21 cellular contexts compared by ENCODE assay signal in the genomic region with DNA sequence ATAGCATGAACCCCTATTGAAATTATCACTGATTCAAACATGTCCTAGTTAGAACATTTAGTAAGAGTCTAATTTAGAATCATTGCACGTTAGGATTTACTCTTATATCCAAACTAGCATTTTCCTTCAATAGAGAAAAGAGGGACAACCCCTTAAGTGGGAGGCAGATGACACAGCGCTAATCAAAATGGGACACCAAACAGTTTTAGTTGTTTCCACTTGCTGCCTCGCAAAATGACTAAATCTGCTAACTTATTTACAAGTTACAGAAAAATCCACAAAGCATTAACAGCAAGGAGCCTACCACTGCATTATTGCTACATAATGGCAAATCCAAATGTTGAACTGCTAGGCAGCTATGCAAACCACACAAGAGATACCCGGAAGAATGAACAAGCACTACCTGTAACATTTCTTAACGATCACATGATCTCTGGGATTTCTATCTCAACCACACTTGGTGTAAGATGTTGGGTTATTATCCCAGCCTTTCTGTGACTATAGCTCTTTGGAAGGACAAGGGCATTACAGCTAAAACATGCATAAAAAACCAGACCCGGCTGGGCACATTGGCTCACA.
DNase-seq lines count a peak whose midpoint lies in the region; ATAC-seq and TF ChIP-seq lines count a peak whose summit lies in the region.
"Had no signal": no experiment of that assay in that cellular context is flagged by ENCODE, and none has a peak within 500 bp of the region (broad histone marks: within the 10 kb centered on the region; RNA-seq: fewer than 3 reads in every experiment).

No MANE protein-coding gene starts in this region.

- peak overlapping the region; percentile 46 for H3K27ac Mint-ChIP-seq in T-helper 1 cell treated with Interleukin-12 subunit alpha and Interleukin-12 subunit beta and Interleukin-4 antibody, amounts not matched to agents 30 μg/mL and 1 μg/mL, for 36 hours
- peak overlapping the region; percentile 4 for H3K27ac Mint-ChIP-seq in dendritic cell treated with granulocyte-macrophage colony-stimulating factor and Interleukin-4, amounts not matched to agents 40 ng/mL and 50 ng/mL, for 4 days

- 74% methylated on average over 5 of the region's 6 CpGs for WGBS in mammary epithelial cell (ENCODE audit: low coverage, missing lambda C conversion rate)

- H3K9ac ChIP-seq in mammary epithelial cell (ENCODE audit: insufficient read depth, low read length): no peak overlapping the region

- H2AFZ ChIP-seq in mammary epithelial cell (ENCODE audit: low read depth, low read length): no peak overlapping the region

- no peaks in the 10 kb centered on the region for H3K4me1 ChIP-seq in mammary epithelial cell (ENCODE audit: insufficient read depth, low read length)
- peaks cover 7 to 10% of the 10 kb centered on the region in 2 donors for H3K4me1 ChIP-seq in breast epithelium
- H3K4me1 ChIP-seq: right lobe of liver had no signal

- H3K4me3 Mint-ChIP-seq in T-helper 1 cell treated with Interleukin-12 subunit alpha and Interleukin-12 subunit beta and Interleukin-4 antibody, amounts not matched to agents 30 μg/mL and 1 μg/mL, for 36 hours: peak overlapping the region; percentile 16
- H3K4me3 Mint-ChIP-seq in dendritic cell treated with granulocyte-macrophage colony-stimulating factor and Interleukin-4, amounts not matched to agents 40 ng/mL and 50 ng/mL, for 4 days: no peak overlapping the region

- no peak for TF ChIP-seq POLR2A in breast epithelium (IDR thresholded peaks at IDR 0.05)

- H3K4me3 ChIP-seq in mammary epithelial cell (replicated peaks in 1 of 3; ENCODE audit: insufficient read depth in 1 of 3, low read depth in 2 of 3, low read length in 3 of 3) (no peak overlapping the region), breast epithelium (no peak overlapping the region)
- H3K4me3 ChIP-seq: lung, MG63, ovary, right lobe of liver had no signal

- H3K4me2 ChIP-seq in mammary epithelial cell (ENCODE audit: insufficient read depth, low read depth, low read length): no peak overlapping the region

- H3K27me3 ChIP-seq in mammary epithelial cell (ENCODE audit: insufficient read depth, low read length) (no peaks in the 10 kb centered on the region), breast epithelium (no peaks in the 10 kb centered on the region)
- H3K27me3 ChIP-seq: ovary, right lobe of liver had no signal

- H3K36me3 ChIP-seq in mammary epithelial cell (ENCODE audit: insufficient read depth, low read length) (no peaks in the 10 kb centered on the region), breast epithelium (no peaks in the 10 kb centered on the region)
- H3K36me3 ChIP-seq: MG63, ovary, right lobe of liver had no signal

- dilution Hi-C loops in mammary epithelial cell (cut with HindIII; ENCODE audit: low sequenced_read_pairs): no loop called here

- H3K79me2 ChIP-seq in mammary epithelial cell (ENCODE audit: insufficient read depth, low read length): no peaks in the 10 kb centered on the region

- CTCF ChIA-PET in mammary epithelial cell (lab: Charles Lee; ENCODE audit: low non-redundant PET): no interaction called here

- no peak for TF ChIP-seq CTCF in mammary epithelial cell (conservative IDR thresholded peaks at IDR 0.05 in 1 of 2, IDR thresholded peaks at IDR 0.05 in 1 of 2; ENCODE audit: extremely low read depth in 1 of 2, insufficient read depth in 1 of 2, low read depth in 1 of 2, low read length in 2 of 2)
- no peak for TF ChIP-seq CTCF in breast epithelium (IDR thresholded peaks at IDR 0.05)

- intact Hi-C loops in mammary epithelial cell (cut with micrococcal nuclease): no loop called here
- intact Hi-C loops in breast epithelium (cut with DNase I; ENCODE audit: low total_unique reads): no loop called here
- intact Hi-C loops in dendritic cell treated with granulocyte-macrophage colony-stimulating factor and Interleukin-4, amounts not matched to agents 40 ng/mL and 50 ng/mL, for 4 days (cut with micrococcal nuclease): no loop called here

- peak; percentile 45 for ATAC-seq in stimulated activated naive CD8-positive, alpha-beta T cell treated with anti-CD3 and anti-CD28 coated beads, Interleukin-15, Interleukin-2, amounts not matched to agents 100 U/mL and 50 U/mL, for 24 hours
- no peak for ATAC-seq in HG03159 (IDR thresholded peaks at IDR 0.05; ENCODE audit: unreplicated experiment)
- no peak for ATAC-seq in HG03342 (IDR thresholded peaks at IDR 0.05; ENCODE audit: unreplicated experiment)
- ATAC-seq: right lobe of liver, Right ventricle myocardium inferior had no signal

- H3K9me3 ChIP-seq in mammary epithelial cell (replicated peaks; ENCODE audit: insufficient read depth, low read length): peaks cover 18% of the 10 kb centered on the region
- H3K9me3 ChIP-seq in breast epithelium: no peaks in the 10 kb centered on the region
- H3K9me3 ChIP-seq: MG63, ovary, right lobe of liver had no signal

- peaks cover 30% of the 10 kb centered on the region for H3K36me3 Mint-ChIP-seq in T-helper 1 cell treated with Interleukin-12 subunit alpha and Interleukin-12 subunit beta and Interleukin-4 antibody, amounts not matched to agents 30 μg/mL and 1 μg/mL, for 36 hours (ENCODE audit: low read depth)
- no peaks in the 10 kb centered on the region for H3K36me3 Mint-ChIP-seq in dendritic cell treated with granulocyte-macrophage colony-stimulating factor and Interleukin-4, amounts not matched to agents 40 ng/mL and 50 ng/mL, for 4 days (ENCODE audit: low read depth)
- H3K36me3 Mint-ChIP-seq: naive B cell had no signal

- no peaks in the 10 kb centered on the region for H3K9me3 Mint-ChIP-seq in T-helper 1 cell treated with Interleukin-12 subunit alpha and Interleukin-12 subunit beta and Interleukin-4 antibody, amounts not matched to agents 30 μg/mL and 1 μg/mL, for 36 hours
- no peaks in the 10 kb centered on the region for H3K9me3 Mint-ChIP-seq in dendritic cell treated with granulocyte-macrophage colony-stimulating factor and Interleukin-4, amounts not matched to agents 40 ng/mL and 50 ng/mL, for 4 days
- H3K9me3 Mint-ChIP-seq: naive B cell had no signal

- no peaks in the 10 kb centered on the region for H3K27me3 Mint-ChIP-seq in T-helper 1 cell treated with Interleukin-12 subunit alpha and Interleukin-12 subunit beta and Interleukin-4 antibody, amounts not matched to agents 30 μg/mL and 1 μg/mL, for 36 hours (ENCODE audit: low read depth)
- no peaks in the 10 kb centered on the region for H3K27me3 Mint-ChIP-seq in dendritic cell treated with granulocyte-macrophage colony-stimulating factor and Interleukin-4, amounts not matched to agents 40 ng/mL and 50 ng/mL, for 4 days
- H3K27me3 Mint-ChIP-seq: naive B cell had no signal

- H3K27ac ChIP-seq in mammary epithelial cell (ENCODE audit: insufficient read depth, low read depth, low read length): no peak overlapping the region
- no peak overlapping the region for H3K27ac ChIP-seq in breast epithelium
- H3K27ac ChIP-seq: ovary, right lobe of liver had no signal

- H4K20me1 ChIP-seq in mammary epithelial cell (ENCODE audit: insufficient read depth, low read length): no peaks in the 10 kb centered on the region

- no TSS peak for BruUV-seq in mammary epithelial cell (replicated peaks; lab: Mats Ljungman, UMichigan)

- DNase-seq in mammary epithelial cell: peak; percentile 25
- DNase-seq in breast epithelium (ENCODE audit: low spot score in 2 of 2): no peak
- DNase-seq in stimulated activated naive CD8-positive, alpha-beta T cell treated with anti-CD3 and anti-CD28 coated beads, Interleukin-15, Interleukin-2, amounts not matched to agents 100 U/mL and 50 U/mL, for 24 hours: no peak
- DNase-seq: AML-193; aorta; central memory CD4-positive, alpha-beta T cell; DMS79 treated with DMSO at 0.1 percent for 48 hours; erythroblast; hippocampal formation; MG63; naive B cell; NCI-H146; NCI-H69; ovary; right lobe of liver had no signal

- peaks cover 48% of the 10 kb centered on the region for H3K4me1 Mint-ChIP-seq in T-helper 1 cell treated with Interleukin-12 subunit alpha and Interleukin-12 subunit beta and Interleukin-4 antibody, amounts not matched to agents 30 μg/mL and 1 μg/mL, for 36 hours (ENCODE audit: low read depth)
- peaks cover 33% of the 10 kb centered on the region for H3K4me1 Mint-ChIP-seq in dendritic cell treated with granulocyte-macrophage colony-stimulating factor and Interleukin-4, amounts not matched to agents 40 ng/mL and 50 ng/mL, for 4 days (ENCODE audit: low read depth)

- in situ Hi-C loops in mammary epithelial cell (cut with MboI; ENCODE audit: low sequenced_read_pairs in 2 of 2): no loop called here
